Comparison of ENCODE assay signal across 1 cellular context in genomic region chr9:120920495-120921178, GRCh38.
TF ChIP-seq lines count a peak whose summit lies in the region.

No MANE protein-coding gene starts in this region.

TF ChIP-seq in SK-N-SH, 30 proteins besides CTCF, POLR2A, EP300 and RAD21 (continued from another document):
- TF ChIP-seq IRF3 (IDR thresholded peaks at IDR 0.05; ENCODE audit: low read depth, low read length), result no peak
